In genomic region chr1:53981220-53981619, GRCh38 we compare ENCODE assay signal across 15 cellular contexts. TPM values are rescaled to one million over a fixed set of nuclear protein-coding genes. Genes with fewer than 3 reads are reported as not detected.
DNase-seq lines count a peak whose midpoint lies in the region; ATAC-seq and TF ChIP-seq lines count a peak whose summit lies in the region.
"Had no signal": no experiment of that assay in that cellular context is flagged by ENCODE, and none has a peak within 500 bp of the region (broad histone marks: within the 10 kb centered on the region; RNA-seq: fewer than 3 reads in every experiment).

No MANE protein-coding gene starts in this region.

- no peaks in the 10 kb centered on the region for H3K27me3 Mint-ChIP-seq in mesothelial cell of epicardium (ENCODE audit: low read depth)
- peaks cover 5% of the 10 kb centered on the region for H3K27me3 Mint-ChIP-seq in activated CD4-positive, alpha-beta T cell treated with anti-CD3 and anti-CD28 coated beads, Interleukin-2, amount 10 ng/mL, durations not matched to agents 24 days and 14 days

- peak overlapping the region; percentile 10 for H3K27ac Mint-ChIP-seq in mesothelial cell of epicardium
- H3K27ac Mint-ChIP-seq in activated CD4-positive, alpha-beta T cell treated with anti-CD3 and anti-CD28 coated beads, Interleukin-2, amount 10 ng/mL, durations not matched to agents 24 days and 14 days, result no peak overlapping the region

- intact Hi-C loops in activated CD4-positive, alpha-beta T cell treated with anti-CD3 and anti-CD28 coated beads, Interleukin-2, amount 10 ng/mL, durations not matched to agents 24 days and 14 days (cut with micrococcal nuclease), result no loop called here
- intact Hi-C loops in colonic mucosa (cut with DNase I), result no loop called here
- intact Hi-C loops in heart left ventricle (cut with DNase I), result no loop called here

- no peak overlapping the region for H3K4me3 Mint-ChIP-seq in mesothelial cell of epicardium
- no peak overlapping the region for H3K4me3 Mint-ChIP-seq in activated CD4-positive, alpha-beta T cell treated with anti-CD3 and anti-CD28 coated beads, Interleukin-2, amount 10 ng/mL, durations not matched to agents 24 days and 14 days

- peaks cover 19% of the 10 kb centered on the region for H3K4me1 Mint-ChIP-seq in mesothelial cell of epicardium
- peaks cover 3% of the 10 kb centered on the region for H3K4me1 Mint-ChIP-seq in activated CD4-positive, alpha-beta T cell treated with anti-CD3 and anti-CD28 coated beads, Interleukin-2, amount 10 ng/mL, durations not matched to agents 24 days and 14 days

- H3K4me3 ChIP-seq in gastroesophageal sphincter, result no peak overlapping the region
- no peak overlapping the region for H3K4me3 ChIP-seq in colonic mucosa
- no peak overlapping the region for H3K4me3 ChIP-seq in heart left ventricle
- H3K4me3 ChIP-seq: BLaER1 treated with 17β-estradiol and CSF1 and Interleukin-3, amounts not matched to agents 10 nM and 100 nM; HAP-1; SJSA1 had no signal

- 39 to 100% methylated on average over 3 of the region's 6 CpGs for WGBS in gastroesophageal sphincter (ENCODE audit: low coverage in 1 of 2), 2 donors
- WGBS in heart left ventricle, 4 donors, result 87 to 94% (median 90%) methylated on average over 6 of the region's 6 CpGs

- no peaks in the 10 kb centered on the region for H3K9me3 Mint-ChIP-seq in mesothelial cell of epicardium
- H3K9me3 Mint-ChIP-seq in activated CD4-positive, alpha-beta T cell treated with anti-CD3 and anti-CD28 coated beads, Interleukin-2, amount 10 ng/mL, durations not matched to agents 24 days and 14 days, result no peaks in the 10 kb centered on the region

- TF ChIP-seq CTCF in gastroesophageal sphincter (IDR thresholded peaks at IDR 0.05) (no peak), mesothelial cell of epicardium (IDR thresholded peaks at IDR 0.05; ENCODE audit: unreplicated experiment) (no peak), colonic mucosa (IDR thresholded peaks at IDR 0.05) (no peak), heart left ventricle (IDR thresholded peaks at IDR 0.05) (no peak)

- H3K9me3 ChIP-seq in gastroesophageal sphincter, result no peaks in the 10 kb centered on the region
- no peaks in the 10 kb centered on the region for H3K9me3 ChIP-seq in colonic mucosa
- no peaks in the 10 kb centered on the region for H3K9me3 ChIP-seq in heart left ventricle
- H3K9me3 ChIP-seq: BLaER1 treated with 17β-estradiol and CSF1 and Interleukin-3, amounts not matched to agents 10 nM and 100 nM; HAP-1; SJSA1 had no signal

- TF ChIP-seq POLR2A in gastroesophageal sphincter (IDR thresholded peaks at IDR 0.05), result no peak
- no peak for TF ChIP-seq POLR2A in heart left ventricle (IDR thresholded peaks at IDR 0.05)

- H3K27ac ChIP-seq in gastroesophageal sphincter, result peak overlapping the region; percentile 62 to 88 (median 80)
- no peak overlapping the region for H3K27ac ChIP-seq in colonic mucosa
- H3K27ac ChIP-seq in heart left ventricle, result no peak overlapping the region
- H3K27ac ChIP-seq: BLaER1 treated with 17β-estradiol and CSF1 and Interleukin-3, amounts not matched to agents 10 nM and 100 nM; RWPE1; SJSA1 had no signal

- H3K9ac ChIP-seq in colonic mucosa (ENCODE audit: low read depth in 2 of 2, low read length in 2 of 2), result no peak overlapping the region
- H3K9ac ChIP-seq: BLaER1 treated with 17β-estradiol and CSF1 and Interleukin-3, amounts not matched to agents 10 nM and 100 nM had no signal

- H3K27me3 ChIP-seq in gastroesophageal sphincter (no peaks in the 10 kb centered on the region), colonic mucosa (no peaks in the 10 kb centered on the region), heart left ventricle (no peaks in the 10 kb centered on the region)
- H3K27me3 ChIP-seq: BLaER1 treated with 17β-estradiol and CSF1 and Interleukin-3, amounts not matched to agents 10 nM and 100 nM; SJSA1 had no signal

- H3K36me3 ChIP-seq in gastroesophageal sphincter, result peaks cover 0 to 2% of the 10 kb centered on the region in 2 donors
- no peaks in the 10 kb centered on the region for H3K36me3 ChIP-seq in colonic mucosa
- H3K36me3 ChIP-seq in heart left ventricle, result no peaks in the 10 kb centered on the region
- H3K36me3 ChIP-seq: BLaER1 treated with 17β-estradiol and CSF1 and Interleukin-3, amounts not matched to agents 10 nM and 100 nM; HAP-1; SJSA1 had no signal

- TF ChIP-seq EP300 in gastroesophageal sphincter (IDR thresholded peaks at IDR 0.05), result no peak

- ATAC-seq in gastroesophageal sphincter (peak; percentile 82), heart left ventricle (no peak), HG03521 (IDR thresholded peaks at IDR 0.05; ENCODE audit: unreplicated experiment) (no peak)

- peaks cover 0 to 21% (median 8%) of the 10 kb centered on the region in 3 donors for H3K4me1 ChIP-seq in gastroesophageal sphincter
- H3K4me1 ChIP-seq in colonic mucosa, result no peaks in the 10 kb centered on the region
- peaks cover 0 to 12% (median 5%) of the 10 kb centered on the region in 12 donors for H3K4me1 ChIP-seq in heart left ventricle
- H3K4me1 ChIP-seq: HAP-1 had no signal

- H3K36me3 Mint-ChIP-seq in mesothelial cell of epicardium, result no peaks in the 10 kb centered on the region
- H3K36me3 Mint-ChIP-seq in activated CD4-positive, alpha-beta T cell treated with anti-CD3 and anti-CD28 coated beads, Interleukin-2, amount 10 ng/mL, durations not matched to agents 24 days and 14 days (ENCODE audit: low read depth), result no peaks in the 10 kb centered on the region

- DNase-seq in amniotic epithelial cell (ENCODE audit: low read depth), result peak; percentile 88
- DNase-seq in mesothelial cell of epicardium (ENCODE audit: low spot score in 2 of 2, unreplicated experiment in 2 of 2), result no peak
- DNase-seq in activated CD4-positive, alpha-beta T cell treated with anti-CD3 and anti-CD28 coated beads, Interleukin-2, amount 10 ng/mL, durations not matched to agents 24 days and 14 days, result no peak
- no peak for DNase-seq in colonic mucosa
- no peak for DNase-seq in heart left ventricle
- DNase-seq: DMS 273 treated with DMSO at 0.1 percent for 48 hours, NCI-H146, NCI-H2081 treated with DMSO at 0.1 percent for 48 hours, NCI-H526 treated with DMSO at 0.1 percent for 48 hours had no signal

RNA-seq across cellular contexts. Expression of gene LRRC42, which starts 35.1 kb away (rescaled TPM):
- total RNA-seq in gastroesophageal sphincter (10 to 100 TPM; 19.6 to 31.4 (median 23.9) TPM), mesothelial cell of epicardium (42.1 to 43.4 TPM (median 43.2 TPM) in 3 replicates), colonic mucosa (10 to 100 TPM; 23.2 to 24.8 TPM), heart left ventricle (10 to 100 TPM; 10.9 to 18.5 (median 14.3) TPM)
- 33.7 and 34.7 TPM in 2 replicates for total RNA-seq in activated CD4-positive, alpha-beta T cell treated with anti-CD3 and anti-CD28 coated beads, Interleukin-2, amount 10 ng/mL, durations not matched to agents 24 days and 14 days
- 10 to 100 TPM in 1 of 2 donors, 1 to 10 TPM in 1; 3.7 to 18.2 TPM for polyA plus RNA-seq in heart left ventricle

RNA-seq across cellular contexts. Expression of gene IFT25, which starts 35.7 kb away (rescaled TPM):
- 10 to 100 TPM; 17.7 to 27.1 (median 21.3) TPM for total RNA-seq in gastroesophageal sphincter
- total RNA-seq in mesothelial cell of epicardium, result 36.8 to 38.2 TPM (median 37.0 TPM) in 3 replicates
- total RNA-seq in activated CD4-positive, alpha-beta T cell treated with anti-CD3 and anti-CD28 coated beads, Interleukin-2, amount 10 ng/mL, durations not matched to agents 24 days and 14 days, result 53.9 and 55.8 TPM in 2 replicates
- 10 to 100 TPM; 15.1 to 17.5 TPM for total RNA-seq in colonic mucosa
- 10 to 100 TPM in 6 of 9 donors, 1 to 10 TPM in 3; 6.5 to 17.6 (median 12.3) TPM for total RNA-seq in heart left ventricle
- polyA plus RNA-seq in heart left ventricle, result 10 to 100 TPM; 10.6 to 11.6 TPM

RNA-seq across cellular contexts. Expression of gene LDLRAD1, which starts 36.8 kb away (rescaled TPM):
- total RNA-seq in gastroesophageal sphincter, result not detected
- not detected in 3 replicates for total RNA-seq in mesothelial cell of epicardium
- total RNA-seq in activated CD4-positive, alpha-beta T cell treated with anti-CD3 and anti-CD28 coated beads, Interleukin-2, amount 10 ng/mL, durations not matched to agents 24 days and 14 days, result not detected in 2 replicates
- total RNA-seq in colonic mucosa, result under 1 TPM in 1 of 2 donors, not detected in 1; 0.24 TPM
- total RNA-seq in heart left ventricle, result not detected
- polyA plus RNA-seq in heart left ventricle, result not detected
- total RNA-seq: SJSA1 had no signal

Comparison
In these comparisons a context has a peak if more than half of its experiments do, and no peak if none do; other contexts are left out.
1. H3K27ac ChIP-seq: peak in gastroesophageal sphincter (4 of 4); none in colonic mucosa (single experiment) and heart left ventricle (0 of 12).